In the genomic region with DNA sequence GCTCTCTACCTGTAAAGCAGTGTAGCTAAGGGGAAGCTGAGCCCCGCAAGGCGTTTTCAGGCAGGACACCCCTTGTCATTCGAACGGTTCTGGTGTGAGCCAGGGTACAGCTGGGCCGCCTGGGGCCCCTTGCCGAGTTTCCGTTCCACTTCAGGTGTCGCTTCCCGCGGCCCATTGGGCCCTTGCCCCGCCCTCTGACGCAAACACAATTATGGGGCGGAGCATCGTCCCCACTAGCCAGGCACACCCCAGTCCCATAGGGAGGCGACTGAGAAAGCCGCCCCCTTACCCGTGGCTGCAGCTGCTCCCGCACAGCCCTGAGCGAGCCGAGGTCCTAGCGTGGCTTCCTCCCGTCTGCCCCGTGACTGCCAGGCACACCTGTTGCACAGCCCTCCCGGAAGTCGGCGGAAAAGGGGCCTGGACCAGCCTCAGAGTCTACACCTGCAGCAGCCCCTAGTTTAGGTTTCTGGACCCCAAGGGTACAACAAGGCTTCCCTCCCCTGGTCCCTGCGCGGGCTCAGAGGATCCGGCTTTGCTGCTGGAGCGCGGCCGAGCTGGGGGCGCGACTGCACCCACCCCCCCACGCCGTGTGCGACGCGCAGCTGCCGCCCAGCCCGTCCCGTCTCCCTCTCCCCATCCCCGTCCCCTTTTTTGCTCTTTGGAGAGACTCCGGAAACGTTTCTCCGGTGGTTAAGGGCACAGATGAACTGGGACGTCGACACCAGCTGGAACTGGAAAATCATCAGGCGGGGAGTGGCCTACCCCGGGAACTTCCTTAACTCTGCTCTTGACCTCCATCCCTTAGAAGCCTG, we compare ENCODE assay signal across 1 cellular context.
TF ChIP-seq lines count a peak whose summit lies in the region.

A gene with protein sequence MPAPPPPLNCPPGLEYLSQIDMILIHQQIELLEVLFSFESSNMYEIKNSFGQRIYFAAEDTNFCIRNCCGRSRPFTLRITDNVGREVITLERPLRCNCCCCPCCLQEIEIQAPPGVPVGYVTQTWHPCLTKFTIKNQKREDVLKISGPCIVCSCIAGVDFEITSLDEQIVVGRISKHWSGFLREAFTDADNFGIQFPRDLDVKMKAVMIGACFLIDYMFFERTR (minus strand): TSS at position 356 of the 812 bp plus-strand sequence. CDS start 9,657 bp downstream, outside the sequence.

TF ChIP-seq in IMR-90, 13 proteins besides CTCF, POLR2A, EP300 and RAD21 (continued from another document):
- TF ChIP-seq, protein P1, sequence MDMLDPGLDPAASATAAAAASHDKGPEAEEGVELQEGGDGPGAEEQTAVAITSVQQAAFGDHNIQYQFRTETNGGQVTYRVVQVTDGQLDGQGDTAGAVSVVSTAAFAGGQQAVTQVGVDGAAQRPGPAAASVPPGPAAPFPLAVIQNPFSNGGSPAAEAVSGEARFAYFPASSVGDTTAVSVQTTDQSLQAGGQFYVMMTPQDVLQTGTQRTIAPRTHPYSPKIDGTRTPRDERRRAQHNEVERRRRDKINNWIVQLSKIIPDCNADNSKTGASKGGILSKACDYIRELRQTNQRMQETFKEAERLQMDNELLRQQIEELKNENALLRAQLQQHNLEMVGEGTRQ (IDR thresholded peaks at IDR 0.05; ENCODE audit: low read depth, low read length): no peak
- no peak for TF ChIP-seq SMC3 (IDR thresholded peaks at IDR 0.05; ENCODE audit: low read depth, low read length)
- TF ChIP-seq CHD1 (IDR thresholded peaks at IDR 0.05; ENCODE audit: low read depth, low read length): no peak
- TF ChIP-seq MAFK (IDR thresholded peaks at IDR 0.05; ENCODE audit: low read depth, low read length): no peak
- no peak for TF ChIP-seq MAZ (IDR thresholded peaks at IDR 0.05; ENCODE audit: borderline replicate concordance, low read depth, low read length)
- TF ChIP-seq CEBPB (IDR thresholded peaks at IDR 0.05; ENCODE audit: low read depth, low read length): no peak
- TF ChIP-seq RCOR1 (IDR thresholded peaks at IDR 0.05; ENCODE audit: insufficient replicate concordance, low read length): no peak
- no peak for TF ChIP-seq FOS (IDR thresholded peaks at IDR 0.05; ENCODE audit: low read depth, low read length)
- no peak for TF ChIP-seq RFX5 (IDR thresholded peaks at IDR 0.05; ENCODE audit: low read depth, low read length)
- TF ChIP-seq MXI1 (IDR thresholded peaks at IDR 0.05; ENCODE audit: borderline replicate concordance, low read depth, low read length): no peak
- TF ChIP-seq BHLHE40 (IDR thresholded peaks at IDR 0.05; ENCODE audit: low read depth, low read length): no peak
